ENCODE assay signal across 8 cellular contexts in the genomic region with DNA sequence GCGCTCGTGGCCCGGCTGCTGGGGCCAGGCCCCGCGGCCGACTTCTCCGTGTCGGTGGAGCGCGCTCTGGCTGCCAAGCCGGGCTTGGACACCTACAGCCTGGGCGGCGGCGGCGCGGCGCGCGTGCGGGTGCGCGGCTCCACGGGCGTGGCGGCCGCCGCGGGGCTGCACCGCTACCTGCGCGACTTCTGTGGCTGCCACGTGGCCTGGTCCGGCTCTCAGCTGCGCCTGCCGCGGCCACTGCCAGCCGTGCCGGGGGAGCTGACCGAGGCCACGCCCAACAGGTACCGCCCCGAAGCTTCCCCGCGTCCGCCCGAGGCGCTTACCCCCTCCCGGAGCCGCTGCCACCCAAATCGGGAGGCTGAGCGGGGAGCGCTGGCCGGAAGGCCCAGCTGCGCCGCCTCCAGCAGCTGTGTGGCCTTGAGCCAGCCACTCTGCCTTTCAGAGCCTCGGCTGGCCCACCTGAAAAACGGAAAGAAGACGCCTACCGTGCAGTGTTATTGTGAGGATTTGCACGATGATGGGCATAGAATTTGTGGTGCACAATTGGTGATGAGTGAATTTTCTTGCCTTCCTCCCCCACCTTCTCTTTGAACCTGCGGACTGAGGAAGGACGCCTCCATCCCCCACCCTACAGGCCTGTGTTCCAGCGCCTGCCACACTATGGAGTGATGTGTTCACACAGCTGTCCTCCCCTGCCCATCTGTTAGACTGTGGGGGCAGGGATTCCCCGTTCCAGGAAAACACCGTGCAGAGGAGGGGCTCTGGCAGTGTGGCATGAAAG.
DNase-seq lines count a peak whose midpoint lies in the region; ATAC-seq and TF ChIP-seq lines count a peak whose summit lies in the region.

No MANE protein-coding gene starts in this region.

- TF ChIP-seq CTCF in AG09309 (IDR thresholded peaks at IDR 0.05; ENCODE audit: control insufficient read depth, insufficient read depth, low read depth, low read length, missing control alignments), result no peak

- H3K27ac ChIP-seq in cingulate gyrus (ENCODE audit: low read depth, low read length), result peak overlapping the region; percentile 99

- DNase-seq in AG09309 (ENCODE audit: low read depth) (no peak), NCI-H226 (peak; percentile 83), left kidney (ENCODE audit: low read depth, low spot score) (peak; percentile 89)
- peak; percentile 61 to 66 for DNase-seq in activated CD4-positive, alpha-beta T cell treated with anti-CD3 and anti-CD28 coated beads for 24 hours (ENCODE audit: low read depth in 2 of 2)
- peak; percentile 76 to 86 for DNase-seq in stimulated activated CD4-positive, alpha-beta T cell treated with anti-CD3 and anti-CD28 coated beads, Interleukin-2, amount 100 ng/mL, for 24 hours

- peak overlapping the region; percentile 63 for H3K4me3 ChIP-seq in AG09309 (ENCODE audit: control insufficient read depth, low read depth, low read length)

- ATAC-seq in GM18873 (IDR thresholded peaks at IDR 0.05; ENCODE audit: low FRiP score, unreplicated experiment) (peak; percentile 47), HG03097 (IDR thresholded peaks at IDR 0.05; ENCODE audit: low FRiP score, unreplicated experiment) (peak; percentile 60)
